ENCODE assay signal across 17 cellular contexts in the genomic region with DNA sequence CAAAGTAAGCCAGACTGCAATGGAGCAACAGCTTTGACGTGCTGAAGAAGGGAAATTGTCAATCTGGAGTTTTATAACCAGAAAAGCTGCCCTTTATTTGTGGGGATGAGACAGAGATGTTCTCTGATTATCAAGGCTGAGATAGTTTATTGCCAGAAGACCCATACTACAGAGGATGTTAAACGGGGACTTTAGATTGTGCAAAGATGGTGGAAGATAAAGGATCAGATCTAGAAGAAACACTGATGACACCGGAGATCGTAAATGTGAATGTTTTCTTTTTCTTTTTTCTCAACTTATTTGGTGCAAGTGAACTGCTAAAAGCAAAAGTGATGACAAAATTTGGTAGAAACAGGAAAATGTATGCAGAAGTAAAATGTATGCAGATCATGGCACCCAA.
"Had no signal": no experiment of that assay in that cellular context is flagged by ENCODE, and none has a peak within 500 bp of the region (broad histone marks: within the 10 kb centered on the region; RNA-seq: fewer than 3 reads in every experiment).

No MANE protein-coding gene starts in this region.

- H3K9me3 Mint-ChIP-seq: dendritic cell treated with granulocyte-macrophage colony-stimulating factor and Interleukin-4, amounts not matched to agents 40 ng/mL and 50 ng/mL, for 4 days had no signal

- H3K27ac Mint-ChIP-seq: activated CD4-positive, alpha-beta T cell treated with anti-CD3 and anti-CD28 coated beads, Interleukin-2, amount 10 ng/mL, durations not matched to agents 7 days and 5 days; activated T-cell treated with anti-CD3 and anti-CD28 coated beads, Interleukin-2, amount 50 U/mL, for 24 hours; dendritic cell treated with granulocyte-macrophage colony-stimulating factor and Interleukin-4, amounts not matched to agents 40 ng/mL and 50 ng/mL, for 4 days; stimulated activated memory B cell treated with anti-CD40 and anti-IgM and Interleukin-4, amounts not matched to agents 10 μg/mL and 1 μg/mL and 100 μg/mL, for 72 hours had no signal

- DNase-seq: activated CD4-positive, alpha-beta T cell treated with anti-CD3 and anti-CD28 coated beads, Interleukin-2, amount 10 ng/mL, durations not matched to agents 7 days and 5 days; activated effector memory CD4-positive, alpha-beta T cell treated with anti-CD3 and anti-CD28 coated beads, Interleukin-2, amount 50 U/mL, for 16 hours; activated T-cell treated with anti-CD3 and anti-CD28 coated beads, Interleukin-2, amount 50 U/mL, for 24 hours; effector memory CD4-positive, alpha-beta T cell; esophagus squamous epithelium; heart right ventricle; kidney glomerular epithelial cell; left ventricle myocardium superior; mucosa of descending colon; naive B cell; ovary; stimulated activated CD4-positive, alpha-beta T cell treated with anti-CD3 and anti-CD28 coated beads, Interleukin-4, amount 100 ng/mL, for 24 hours; thyroid gland had no signal

- ATAC-seq: heart right ventricle; left ventricle myocardium superior; mucosa of descending colon; sciatic nerve; stimulated activated memory B cell treated with anti-CD40 and anti-IgM and Interleukin-4, amounts not matched to agents 10 μg/mL and 1 μg/mL and 100 μg/mL, for 72 hours had no signal

- H3K4me3 Mint-ChIP-seq: activated CD4-positive, alpha-beta T cell treated with anti-CD3 and anti-CD28 coated beads, Interleukin-2, amount 10 ng/mL, durations not matched to agents 7 days and 5 days; activated naive CD4-positive, alpha-beta T cell treated with anti-CD3 and anti-CD28 coated beads, Interleukin-2, amount 50 U/mL, for 24 hours; activated T-cell treated with anti-CD3 and anti-CD28 coated beads, Interleukin-2, amount 50 U/mL, for 24 hours; dendritic cell treated with granulocyte-macrophage colony-stimulating factor and Interleukin-4, amounts not matched to agents 40 ng/mL and 50 ng/mL, for 4 days; naive B cell; stimulated activated memory B cell treated with anti-CD40 and anti-IgM and Interleukin-4, amounts not matched to agents 10 μg/mL and 1 μg/mL and 100 μg/mL, for 72 hours had no signal

- H3K27me3 Mint-ChIP-seq: activated CD4-positive, alpha-beta T cell treated with anti-CD3 and anti-CD28 coated beads, Interleukin-2, amount 10 ng/mL, durations not matched to agents 7 days and 5 days; activated naive CD4-positive, alpha-beta T cell treated with anti-CD3 and anti-CD28 coated beads, Interleukin-2, amount 50 U/mL, for 24 hours; activated T-cell treated with anti-CD3 and anti-CD28 coated beads, Interleukin-2, amount 50 U/mL, for 24 hours; dendritic cell treated with granulocyte-macrophage colony-stimulating factor and Interleukin-4, amounts not matched to agents 40 ng/mL and 50 ng/mL, for 4 days; naive B cell; stimulated activated memory B cell treated with anti-CD40 and anti-IgM and Interleukin-4, amounts not matched to agents 10 μg/mL and 1 μg/mL and 100 μg/mL, for 72 hours had no signal
